Comparison of ENCODE assay signal across 1 cellular context in the genomic region with DNA sequence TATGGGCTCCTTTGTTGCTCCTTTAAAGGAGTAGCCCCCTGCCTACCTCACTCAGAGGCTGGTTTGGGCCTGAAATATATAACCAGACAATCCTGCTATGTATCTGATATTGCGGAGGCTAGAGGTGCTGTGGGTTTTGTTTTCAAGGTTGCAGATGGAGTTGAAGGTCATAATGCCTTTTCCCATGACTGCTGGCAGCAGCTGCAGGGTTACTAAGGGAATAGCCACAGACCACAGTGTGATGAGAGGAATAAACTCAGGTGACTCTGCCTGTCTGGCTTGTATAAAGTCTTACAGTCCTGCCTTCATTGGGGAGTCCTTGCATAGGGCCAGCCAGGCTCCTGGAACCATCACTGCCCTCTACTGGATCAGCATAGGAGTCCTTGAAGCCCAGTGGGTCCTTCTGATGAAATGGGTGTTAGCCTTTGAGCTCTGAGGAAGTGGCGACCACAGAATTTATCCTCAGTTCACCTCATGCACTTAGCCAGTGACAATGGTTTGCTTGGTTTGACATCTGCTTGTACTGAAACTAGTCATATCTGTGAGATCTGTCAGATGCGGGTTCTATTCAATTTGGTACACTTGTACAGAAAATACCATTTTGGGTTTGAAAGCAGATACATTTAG.
TF ChIP-seq lines count a peak whose summit lies in the region.

No MANE protein-coding gene starts in this region.

TF ChIP-seq in HCT116, 20 proteins besides CTCF, POLR2A, EP300 and RAD21 (continued from another document):
- TF ChIP-seq, protein P1, sequence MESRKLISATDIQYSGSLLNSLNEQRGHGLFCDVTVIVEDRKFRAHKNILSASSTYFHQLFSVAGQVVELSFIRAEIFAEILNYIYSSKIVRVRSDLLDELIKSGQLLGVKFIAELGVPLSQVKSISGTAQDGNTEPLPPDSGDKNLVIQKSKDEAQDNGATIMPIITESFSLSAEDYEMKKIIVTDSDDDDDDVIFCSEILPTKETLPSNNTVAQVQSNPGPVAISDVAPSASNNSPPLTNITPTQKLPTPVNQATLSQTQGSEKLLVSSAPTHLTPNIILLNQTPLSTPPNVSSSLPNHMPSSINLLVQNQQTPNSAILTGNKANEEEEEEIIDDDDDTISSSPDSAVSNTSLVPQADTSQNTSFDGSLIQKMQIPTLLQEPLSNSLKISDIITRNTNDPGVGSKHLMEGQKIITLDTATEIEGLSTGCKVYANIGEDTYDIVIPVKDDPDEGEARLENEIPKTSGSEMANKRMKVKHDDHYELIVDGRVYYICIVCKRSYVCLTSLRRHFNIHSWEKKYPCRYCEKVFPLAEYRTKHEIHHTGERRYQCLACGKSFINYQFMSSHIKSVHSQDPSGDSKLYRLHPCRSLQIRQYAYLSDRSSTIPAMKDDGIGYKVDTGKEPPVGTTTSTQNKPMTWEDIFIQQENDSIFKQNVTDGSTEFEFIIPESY (IDR thresholded peaks at IDR 0.05; ENCODE audit: extremely low read depth, insufficient replicate concordance, low read length), result no peak
- no peak for TF ChIP-seq JUND (IDR thresholded peaks at IDR 0.05)
